Comparison of ENCODE assay signal across 17 cellular contexts in genomic region chr13:33132644-33133440, GRCh38.
DNase-seq lines count a peak whose midpoint lies in the region; ATAC-seq, FAIRE-seq and TF ChIP-seq lines count a peak whose summit lies in the region.
"Had no signal": no experiment of that assay in that cellular context is flagged by ENCODE, and none has a peak within 500 bp of the region (broad histone marks: within the 10 kb centered on the region; RNA-seq: fewer than 3 reads in every experiment).

No MANE protein-coding gene starts in this region.

- H3K36me3 ChIP-seq in MG63, result peaks cover 74% of the 10 kb centered on the region
- peaks cover 10% of the 10 kb centered on the region for H3K36me3 ChIP-seq in thoracic aorta
- peaks cover 7 to 47% of the 10 kb centered on the region in 2 experiments for H3K36me3 ChIP-seq in HepG2 (replicated peaks in 1 of 2; ENCODE audit: control insufficient read depth in 1 of 2, insufficient read depth in 2 of 2, low read length in 2 of 2)
- H3K36me3 ChIP-seq: breast epithelium had no signal

- ATAC-seq in thoracic aorta (ENCODE audit: insufficient number of reproducible peaks, low FRiP score, low read depth) (peak; percentile 56), HepG2 (no peak), T-cell (replicated peaks in 1 of 4) (no peak)
- ATAC-seq: activated CD8-positive, alpha-beta memory T cell treated with anti-CD3 and anti-CD28 coated beads, Interleukin-2, amount 10 ng/mL, durations not matched to agents 7 days and 5 days had no signal

- H3K9me3 Mint-ChIP-seq in T-cell, result no peaks in the 10 kb centered on the region

- no peaks in the 10 kb centered on the region for H3K79me2 ChIP-seq in HepG2 (ENCODE audit: insufficient read depth, low read length)

- no peak for TF ChIP-seq RAD21 in HepG2 (CRISPR knock-in tag; IDR thresholded peaks at IDR 0.05)

- H3K9me3 ChIP-seq in MG63 (no peaks in the 10 kb centered on the region), thoracic aorta (no peaks in the 10 kb centered on the region), HepG2 (ENCODE audit: low read length) (no peaks in the 10 kb centered on the region)
- H3K9me3 ChIP-seq: tibial nerve had no signal

- H3K27ac ChIP-seq in thoracic aorta (peak overlapping the region; percentile 79 to 84), HepG2 (ENCODE audit: extremely low read length, insufficient read depth, low read length) (no peak overlapping the region)

- no peak for FAIRE-seq in HepG2 (lab: Jason Lieb, UNC)
- FAIRE-seq: small intestine had no signal

- no peak overlapping the region for H2AFZ ChIP-seq in HepG2 (ENCODE audit: low read length)

- H3K27me3 Mint-ChIP-seq in T-cell, result peaks cover 4 to 5% of the 10 kb centered on the region in 2 donors
- H3K27me3 Mint-ChIP-seq: activated CD8-positive, alpha-beta memory T cell treated with anti-CD3 and anti-CD28 coated beads, Interleukin-2, amount 10 ng/mL, durations not matched to agents 7 days and 5 days had no signal

- TF ChIP-seq CTCF in thoracic aorta (IDR thresholded peaks at IDR 0.05) (no peak), HepG2 (CRISPR knock-in tag; IDR thresholded peaks at IDR 0.05) (no peak)

- DNase-seq in MG63 (peak; percentile 29), astrocyte of the hippocampus (ENCODE audit: low read depth, low spot score) (peak; percentile 44), fibroblast of the conjunctiva (ENCODE audit: low read depth) (peak; percentile 65), thoracic aorta (ENCODE audit: low spot score) (no peak), HepG2 (ENCODE audit: low spot score) (no peak), T-cell (no peak), NCI-H2227 treated with DMSO at 0.1 percent for 48 hours (lab: John Stamatoyannopoulos, UW) (no peak)
- DNase-seq: activated CD8-positive, alpha-beta memory T cell treated with anti-CD3 and anti-CD28 coated beads, Interleukin-2, amount 10 ng/mL, durations not matched to agents 7 days and 5 days; C1 segment of cervical spinal cord; DMS 273 treated with DMSO at 0.1 percent for 48 hours; MV-4-11; NCI-H2029; NCI-H526; small intestine; stimulated activated CD4-positive, alpha-beta T cell treated with anti-CD3 and anti-CD28 coated beads, Interleukin-4, amount 100 ng/mL, for 4 hours had no signal

- TF ChIP-seq EP300 in HepG2 (IDR thresholded peaks at IDR 0.05; ENCODE audit: low read depth in 2 of 2, low read length in 2 of 2) (no peak), HepG2 (CRISPR knock-in tag; IDR thresholded peaks at IDR 0.05; ENCODE audit: borderline replicate concordance) (no peak)

- H3K4me1 ChIP-seq in thoracic aorta (ENCODE audit: control insufficient read depth in 1 of 2, low read depth in 2 of 2) (peaks cover 9 to 45% of the 10 kb centered on the region in 2 donors), HepG2 (ENCODE audit: insufficient read depth, low read length) (peaks cover 20% of the 10 kb centered on the region)
- H3K4me1 ChIP-seq: breast epithelium had no signal

- intact Hi-C loops in HepG2 (cut with micrococcal nuclease; ENCODE audit: unreplicated experiment), result no loop called here

- no peak overlapping the region for H3K4me2 ChIP-seq in HepG2 (ENCODE audit: low read depth, low read length)

- no peak for TF ChIP-seq POLR2A in HepG2 (IDR thresholded peaks at IDR 0.05; ENCODE audit: insufficient read depth in 1 of 2, low read depth in 2 of 2, low read length in 2 of 2)

- 100% methylated on average over 1 of the region's 1 CpG for WGBS in HepG2 (ENCODE audit: low lambda C conversion rate)

- CTCF ChIA-PET in HepG2 (lab: Yijun Ruan, JAX; ENCODE audit: low intra/inter-chr PET ratio, low total read pairs), result no interaction called here
- CTCF ChIA-PET in T-cell (lab: Charles Lee), result no interaction called here

- no peaks in the 10 kb centered on the region for H4K20me1 ChIP-seq in HepG2 (ENCODE audit: insufficient read depth, low read length)

- H3K4me3 ChIP-seq in MG63 (no peak overlapping the region), thoracic aorta (peak overlapping the region; percentile 37), HepG2 (replicated peaks in 1 of 3; ENCODE audit: insufficient read depth in 1 of 3, low read depth in 2 of 3, low read length in 3 of 3) (no peak overlapping the region)
- H3K4me3 ChIP-seq: breast epithelium, tibial nerve had no signal

- in situ Hi-C loops in HepG2 (cut with HindIII; ENCODE audit: extremely low pct_ligation_motif_present, low pct_unique_long_range_greater_than_20kb), result no loop called here

- no peaks in the 10 kb centered on the region for H3K27me3 ChIP-seq in MG63
- no peaks in the 10 kb centered on the region for H3K27me3 ChIP-seq in thoracic aorta (replicated peaks; ENCODE audit: insufficient read depth)
- H3K27me3 ChIP-seq in HepG2 (ENCODE audit: control insufficient read depth in 1 of 2, insufficient read depth in 2 of 2, low read length in 2 of 2), result no peaks in the 10 kb centered on the region
- H3K27me3 ChIP-seq: breast epithelium, tibial nerve had no signal

- POLR2A ChIA-PET in HepG2 (lab: Yijun Ruan, JAX), result no interaction called here
- POLR2A ChIA-PET in T-cell (lab: Charles Lee), result interaction anchor here in 1 of 2 donors (0.7 kb wide), 1 partner anchor 32 kb away, joined by 15 read pairs; no protein-coding TSS in a partner anchor

- peaks cover 0 to 3% (median 0%) of the 10 kb centered on the region in 3 donors for H3K4me1 Mint-ChIP-seq in T-cell

- no peak overlapping the region for H3K4me3 Mint-ChIP-seq in T-cell
- H3K4me3 Mint-ChIP-seq: activated CD8-positive, alpha-beta memory T cell treated with anti-CD3 and anti-CD28 coated beads, Interleukin-2, amount 10 ng/mL, durations not matched to agents 7 days and 5 days had no signal

- no peak overlapping the region for H3K9ac ChIP-seq in HepG2 (ENCODE audit: insufficient read depth, low read depth, low read length)

- no TSS peak for BruUV-seq in HepG2 (replicated peaks; lab: Mats Ljungman, UMichigan)

- H3K36me3 Mint-ChIP-seq in T-cell, result no peaks in the 10 kb centered on the region

- no peak overlapping the region for H3K27ac Mint-ChIP-seq in T-cell
- H3K27ac Mint-ChIP-seq: activated CD8-positive, alpha-beta memory T cell treated with anti-CD3 and anti-CD28 coated beads, Interleukin-2, amount 10 ng/mL, durations not matched to agents 7 days and 5 days had no signal

TF ChIP-seq in HepG2, 621 proteins besides CTCF, POLR2A, EP300 and RAD21:
- TF ChIP-seq ATAD3A (CRISPR knock-in tag; IDR thresholded peaks at IDR 0.05) (no peak), U2AF1 (optimal IDR thresholded peaks at IDR 0.05; ENCODE audit: low read depth, low read length) (no peak), ZNF292 (CRISPR knock-in tag; IDR thresholded peaks at IDR 0.05; ENCODE audit: borderline replicate concordance, low read depth) (no peak), RFX5 (IDR thresholded peaks at IDR 0.05; ENCODE audit: low read depth, low read length) (no peak), ZNF337 (CRISPR knock-in tag; IDR thresholded peaks at IDR 0.05; ENCODE audit: borderline replicate concordance, low read depth) (no peak), DPF2 (CRISPR knock-in tag; IDR thresholded peaks at IDR 0.05; ENCODE audit: borderline replicate concordance, low read depth) (no peak), HCFC1 (IDR thresholded peaks at IDR 0.05; ENCODE audit: low read depth, low read length) (no peak), ZFYVE20 (CRISPR knock-in tag; IDR thresholded peaks at IDR 0.05; ENCODE audit: borderline replicate concordance, low read depth) (no peak), GTF2F1 (IDR thresholded peaks at IDR 0.05; ENCODE audit: low read length) (no peak), ZNF790 (CRISPR knock-in tag; IDR thresholded peaks at IDR 0.05; ENCODE audit: borderline replicate concordance) (no peak), YEATS4 (CRISPR knock-in tag; IDR thresholded peaks at IDR 0.05; ENCODE audit: borderline replicate concordance) (no peak), NPAS2 (CRISPR knock-in tag; IDR thresholded peaks at IDR 0.05; ENCODE audit: borderline replicate concordance) (no peak), ZNF883 (CRISPR knock-in tag; IDR thresholded peaks at IDR 0.05; ENCODE audit: not compliant biosample characterization) (no peak), CHCHD3 (CRISPR knock-in tag; IDR thresholded peaks at IDR 0.05) (no peak), CHD2 (IDR thresholded peaks at IDR 0.05; ENCODE audit: low read depth, low read length) (no peak), NFRKB (IDR thresholded peaks at IDR 0.05) (no peak)
- TF ChIP-seq, protein P1, sequence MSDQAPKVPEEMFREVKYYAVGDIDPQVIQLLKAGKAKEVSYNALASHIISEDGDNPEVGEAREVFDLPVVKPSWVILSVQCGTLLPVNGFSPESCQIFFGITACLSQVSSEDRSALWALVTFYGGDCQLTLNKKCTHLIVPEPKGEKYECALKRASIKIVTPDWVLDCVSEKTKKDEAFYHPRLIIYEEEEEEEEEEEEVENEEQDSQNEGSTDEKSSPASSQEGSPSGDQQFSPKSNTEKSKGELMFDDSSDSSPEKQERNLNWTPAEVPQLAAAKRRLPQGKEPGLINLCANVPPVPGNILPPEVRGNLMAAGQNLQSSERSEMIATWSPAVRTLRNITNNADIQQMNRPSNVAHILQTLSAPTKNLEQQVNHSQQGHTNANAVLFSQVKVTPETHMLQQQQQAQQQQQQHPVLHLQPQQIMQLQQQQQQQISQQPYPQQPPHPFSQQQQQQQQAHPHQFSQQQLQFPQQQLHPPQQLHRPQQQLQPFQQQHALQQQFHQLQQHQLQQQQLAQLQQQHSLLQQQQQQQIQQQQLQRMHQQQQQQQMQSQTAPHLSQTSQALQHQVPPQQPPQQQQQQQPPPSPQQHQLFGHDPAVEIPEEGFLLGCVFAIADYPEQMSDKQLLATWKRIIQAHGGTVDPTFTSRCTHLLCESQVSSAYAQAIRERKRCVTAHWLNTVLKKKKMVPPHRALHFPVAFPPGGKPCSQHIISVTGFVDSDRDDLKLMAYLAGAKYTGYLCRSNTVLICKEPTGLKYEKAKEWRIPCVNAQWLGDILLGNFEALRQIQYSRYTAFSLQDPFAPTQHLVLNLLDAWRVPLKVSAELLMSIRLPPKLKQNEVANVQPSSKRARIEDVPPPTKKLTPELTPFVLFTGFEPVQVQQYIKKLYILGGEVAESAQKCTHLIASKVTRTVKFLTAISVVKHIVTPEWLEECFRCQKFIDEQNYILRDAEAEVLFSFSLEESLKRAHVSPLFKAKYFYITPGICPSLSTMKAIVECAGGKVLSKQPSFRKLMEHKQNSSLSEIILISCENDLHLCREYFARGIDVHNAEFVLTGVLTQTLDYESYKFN (CRISPR knock-in tag; conservative IDR thresholded peaks at IDR 0.05), result no peak
- TF ChIP-seq, protein P2, sequence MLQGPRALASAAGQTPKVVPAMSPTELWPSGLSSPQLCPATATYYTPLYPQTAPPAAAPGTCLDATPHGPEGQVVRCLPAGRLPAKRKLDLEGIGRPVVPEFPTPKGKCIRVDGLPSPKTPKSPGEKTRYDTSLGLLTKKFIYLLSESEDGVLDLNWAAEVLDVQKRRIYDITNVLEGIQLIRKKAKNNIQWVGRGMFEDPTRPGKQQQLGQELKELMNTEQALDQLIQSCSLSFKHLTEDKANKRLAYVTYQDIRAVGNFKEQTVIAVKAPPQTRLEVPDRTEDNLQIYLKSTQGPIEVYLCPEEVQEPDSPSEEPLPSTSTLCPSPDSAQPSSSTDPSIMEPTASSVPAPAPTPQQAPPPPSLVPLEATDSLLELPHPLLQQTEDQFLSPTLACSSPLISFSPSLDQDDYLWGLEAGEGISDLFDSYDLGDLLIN (CRISPR knock-in tag; IDR thresholded peaks at IDR 0.05; ENCODE audit: borderline replicate concordance), result no peak

Comparison
In these comparisons a context has a peak if more than half of its experiments do, and no peak if none do; other contexts are left out.
1. DNase-seq: peak in MG63 (single experiment), astrocyte of the hippocampus (single experiment) and fibroblast of the conjunctiva (single experiment); none in thoracic aorta (single experiment), HepG2 (single experiment), T-cell (0 of 34) and NCI-H2227 treated with DMSO at 0.1 percent for 48 hours (single experiment).